1 cellular context compared by ENCODE assay signal in the genomic region with DNA sequence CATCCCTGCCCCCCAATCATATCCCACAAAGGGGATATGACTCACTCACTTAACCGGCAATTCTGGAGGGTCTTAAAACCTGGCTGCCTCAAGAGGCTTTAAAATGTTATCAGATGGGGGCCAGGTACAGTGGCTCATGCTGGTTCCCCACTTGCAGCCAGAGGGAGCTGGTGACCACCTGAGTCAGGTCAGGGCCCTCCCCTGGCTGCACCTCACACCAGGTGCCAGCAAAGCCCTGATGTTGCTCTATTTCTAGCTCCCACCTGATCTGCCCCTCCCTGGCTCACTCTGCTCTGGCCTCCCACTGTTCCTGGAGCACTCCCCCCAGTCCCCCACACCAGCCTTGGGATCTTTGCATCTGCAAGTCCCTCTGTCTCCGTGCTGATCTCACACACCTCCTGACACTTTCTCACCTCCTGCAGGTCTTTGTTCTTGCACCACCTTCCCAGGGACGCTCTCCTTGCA.
A peak's percentile ranks its signal among the peaks of the same experiment; 100 is the strongest.
TF ChIP-seq lines count a peak whose summit lies in the region.

No MANE protein-coding gene starts in this region.

TF ChIP-seq in WTC11, 78 proteins besides CTCF, POLR2A, EP300 and RAD21 (continued from another document):
- TF ChIP-seq, protein P1, sequence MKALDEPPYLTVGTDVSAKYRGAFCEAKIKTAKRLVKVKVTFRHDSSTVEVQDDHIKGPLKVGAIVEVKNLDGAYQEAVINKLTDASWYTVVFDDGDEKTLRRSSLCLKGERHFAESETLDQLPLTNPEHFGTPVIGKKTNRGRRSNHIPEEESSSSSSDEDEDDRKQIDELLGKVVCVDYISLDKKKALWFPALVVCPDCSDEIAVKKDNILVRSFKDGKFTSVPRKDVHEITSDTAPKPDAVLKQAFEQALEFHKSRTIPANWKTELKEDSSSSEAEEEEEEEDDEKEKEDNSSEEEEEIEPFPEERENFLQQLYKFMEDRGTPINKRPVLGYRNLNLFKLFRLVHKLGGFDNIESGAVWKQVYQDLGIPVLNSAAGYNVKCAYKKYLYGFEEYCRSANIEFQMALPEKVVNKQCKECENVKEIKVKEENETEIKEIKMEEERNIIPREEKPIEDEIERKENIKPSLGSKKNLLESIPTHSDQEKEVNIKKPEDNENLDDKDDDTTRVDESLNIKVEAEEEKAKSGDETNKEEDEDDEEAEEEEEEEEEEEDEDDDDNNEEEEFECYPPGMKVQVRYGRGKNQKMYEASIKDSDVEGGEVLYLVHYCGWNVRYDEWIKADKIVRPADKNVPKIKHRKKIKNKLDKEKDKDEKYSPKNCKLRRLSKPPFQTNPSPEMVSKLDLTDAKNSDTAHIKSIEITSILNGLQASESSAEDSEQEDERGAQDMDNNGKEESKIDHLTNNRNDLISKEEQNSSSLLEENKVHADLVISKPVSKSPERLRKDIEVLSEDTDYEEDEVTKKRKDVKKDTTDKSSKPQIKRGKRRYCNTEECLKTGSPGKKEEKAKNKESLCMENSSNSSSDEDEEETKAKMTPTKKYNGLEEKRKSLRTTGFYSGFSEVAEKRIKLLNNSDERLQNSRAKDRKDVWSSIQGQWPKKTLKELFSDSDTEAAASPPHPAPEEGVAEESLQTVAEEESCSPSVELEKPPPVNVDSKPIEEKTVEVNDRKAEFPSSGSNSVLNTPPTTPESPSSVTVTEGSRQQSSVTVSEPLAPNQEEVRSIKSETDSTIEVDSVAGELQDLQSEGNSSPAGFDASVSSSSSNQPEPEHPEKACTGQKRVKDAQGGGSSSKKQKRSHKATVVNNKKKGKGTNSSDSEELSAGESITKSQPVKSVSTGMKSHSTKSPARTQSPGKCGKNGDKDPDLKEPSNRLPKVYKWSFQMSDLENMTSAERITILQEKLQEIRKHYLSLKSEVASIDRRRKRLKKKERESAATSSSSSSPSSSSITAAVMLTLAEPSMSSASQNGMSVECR (CRISPR knock-in tag; IDR thresholded peaks at IDR 0.05; ENCODE audit: borderline replicate concordance) = no peak
- TF ChIP-seq ZNF423 (CRISPR knock-in tag; IDR thresholded peaks at IDR 0.05) (peak; percentile 27; the same call in 1 of the 2 replicates), ZNF121 (CRISPR knock-in tag; IDR thresholded peaks at IDR 0.05) (peak; percentile 95), GRHL2 (CRISPR knock-in tag; IDR thresholded peaks at IDR 0.05; ENCODE audit: insufficient replicate concordance, severe bottlenecking) (no peak), TEAD4 (CRISPR knock-in tag; IDR thresholded peaks at IDR 0.05) (no peak), AR (CRISPR knock-in tag; IDR thresholded peaks at IDR 0.05) (no peak), USF2 (CRISPR knock-in tag; IDR thresholded peaks at IDR 0.05) (0 out of 2 replicates have a peak, but pooled peaks have one; percentile 33), ZNF671 (CRISPR knock-in tag; IDR thresholded peaks at IDR 0.05) (no peak), ZNF232 (CRISPR knock-in tag; IDR thresholded peaks at IDR 0.05) (no peak)
- TF ChIP-seq, protein P2, sequence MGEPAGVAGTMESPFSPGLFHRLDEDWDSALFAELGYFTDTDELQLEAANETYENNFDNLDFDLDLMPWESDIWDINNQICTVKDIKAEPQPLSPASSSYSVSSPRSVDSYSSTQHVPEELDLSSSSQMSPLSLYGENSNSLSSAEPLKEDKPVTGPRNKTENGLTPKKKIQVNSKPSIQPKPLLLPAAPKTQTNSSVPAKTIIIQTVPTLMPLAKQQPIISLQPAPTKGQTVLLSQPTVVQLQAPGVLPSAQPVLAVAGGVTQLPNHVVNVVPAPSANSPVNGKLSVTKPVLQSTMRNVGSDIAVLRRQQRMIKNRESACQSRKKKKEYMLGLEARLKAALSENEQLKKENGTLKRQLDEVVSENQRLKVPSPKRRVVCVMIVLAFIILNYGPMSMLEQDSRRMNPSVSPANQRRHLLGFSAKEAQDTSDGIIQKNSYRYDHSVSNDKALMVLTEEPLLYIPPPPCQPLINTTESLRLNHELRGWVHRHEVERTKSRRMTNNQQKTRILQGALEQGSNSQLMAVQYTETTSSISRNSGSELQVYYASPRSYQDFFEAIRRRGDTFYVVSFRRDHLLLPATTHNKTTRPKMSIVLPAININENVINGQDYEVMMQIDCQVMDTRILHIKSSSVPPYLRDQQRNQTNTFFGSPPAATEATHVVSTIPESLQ (CRISPR knock-in tag; IDR thresholded peaks at IDR 0.05) = no peak
